Comparison of ENCODE assay signal across 2 cellular contexts in genomic region chr13:65292488-65292901, GRCh38.
TF ChIP-seq lines count a peak whose summit lies in the region.

No MANE protein-coding gene starts in this region.

TF ChIP-seq in H1, 55 proteins besides CTCF, POLR2A, EP300 and RAD21 (continued from another document):
- TF ChIP-seq GTF2F1 (IDR thresholded peaks at IDR 0.05; ENCODE audit: borderline replicate concordance, low read depth, low read length): no peak

TF ChIP-seq in HepG2, 621 proteins besides CTCF, POLR2A, EP300 and RAD21 (continued from another document):
- TF ChIP-seq ZHX1 (CRISPR knock-in tag; IDR thresholded peaks at IDR 0.05; ENCODE audit: low read depth): no peak
- TF ChIP-seq ZNF550 (CRISPR knock-in tag; IDR thresholded peaks at IDR 0.05; ENCODE audit: borderline replicate concordance): no peak
- no peak for TF ChIP-seq ZSCAN20 (CRISPR knock-in tag; IDR thresholded peaks at IDR 0.05; ENCODE audit: borderline replicate concordance)
- TF ChIP-seq ZNF607 (CRISPR knock-in tag; IDR thresholded peaks at IDR 0.05; ENCODE audit: borderline replicate concordance): no peak
- TF ChIP-seq HMGXB4 (CRISPR knock-in tag; IDR thresholded peaks at IDR 0.05; ENCODE audit: borderline replicate concordance in 1 of 2, low read depth in 1 of 2): no peak
- TF ChIP-seq ARID2 (CRISPR knock-in tag; IDR thresholded peaks at IDR 0.05; ENCODE audit: borderline replicate concordance): no peak
- TF ChIP-seq STAG1 (CRISPR knock-in tag; IDR thresholded peaks at IDR 0.05): no peak
- no peak for TF ChIP-seq RBM39 (IDR thresholded peaks at IDR 0.05; ENCODE audit: low read depth, low read length, poor library complexity, severe bottlenecking)
- TF ChIP-seq ATF1 (CRISPR knock-in tag; IDR thresholded peaks at IDR 0.05): no peak
- TF ChIP-seq NCOR1 (IDR thresholded peaks at IDR 0.05; ENCODE audit: borderline replicate concordance, low read length): no peak
- no peak for TF ChIP-seq ZNF547 (CRISPR knock-in tag; IDR thresholded peaks at IDR 0.05)
- no peak for TF ChIP-seq FOXK1 (CRISPR knock-in tag; IDR thresholded peaks at IDR 0.05; ENCODE audit: borderline replicate concordance, low read depth)
